In genomic region chr5:14581891-14582796, GRCh38 we compare ENCODE assay signal across 8 cellular contexts. TPM values are rescaled to one million over a fixed set of nuclear protein-coding genes. Genes with fewer than 3 reads are reported as not detected.
DNase-seq lines count a peak whose midpoint lies in the region; ATAC-seq and TF ChIP-seq lines count a peak whose summit lies in the region.

No MANE protein-coding gene starts in this region.

- H3K27ac Mint-ChIP-seq in endothelial cell (ENCODE audit: unreplicated experiment), result no peak overlapping the region
- H3K27ac Mint-ChIP-seq in natural killer cell treated with Interleukin-12 subunit alpha and Interleukin-12 subunit beta and Interleukin-15 and Interleukin-18, amount 100 ng/mL, for 72 hours, result peak overlapping the region; percentile 31 to 45
- H3K27ac Mint-ChIP-seq in stimulated activated naive CD8-positive, alpha-beta T cell treated with anti-CD3 and anti-CD28 coated beads, Interleukin-15, Interleukin-2, amounts not matched to agents 100 ng/mL and 50 ng/mL, for 24 hours, result peak overlapping the region; percentile 70

- peaks cover 6% of the 10 kb centered on the region for H3K36me3 Mint-ChIP-seq in endothelial cell (ENCODE audit: low read depth, unreplicated experiment)
- no peaks in the 10 kb centered on the region for H3K36me3 Mint-ChIP-seq in natural killer cell treated with Interleukin-12 subunit alpha and Interleukin-12 subunit beta and Interleukin-15 and Interleukin-18, amount 100 ng/mL, for 72 hours
- no peaks in the 10 kb centered on the region for H3K36me3 Mint-ChIP-seq in stimulated activated naive CD8-positive, alpha-beta T cell treated with anti-CD3 and anti-CD28 coated beads, Interleukin-15, Interleukin-2, amounts not matched to agents 100 ng/mL and 50 ng/mL, for 24 hours (ENCODE audit: low read depth)

- peaks cover 5% of the 10 kb centered on the region for H3K4me1 Mint-ChIP-seq in endothelial cell (ENCODE audit: unreplicated experiment)
- H3K4me1 Mint-ChIP-seq in natural killer cell treated with Interleukin-12 subunit alpha and Interleukin-12 subunit beta and Interleukin-15 and Interleukin-18, amount 100 ng/mL, for 72 hours (ENCODE audit: low read depth in 2 of 2), result peaks cover 20 to 21% of the 10 kb centered on the region in 2 donors
- peaks cover 54% of the 10 kb centered on the region for H3K4me1 Mint-ChIP-seq in stimulated activated naive CD8-positive, alpha-beta T cell treated with anti-CD3 and anti-CD28 coated beads, Interleukin-15, Interleukin-2, amounts not matched to agents 100 ng/mL and 50 ng/mL, for 24 hours (ENCODE audit: low read depth)

- TF ChIP-seq CTCF in endothelial cell (IDR thresholded peaks at IDR 0.05; ENCODE audit: unreplicated experiment), result no peak

- no peaks in the 10 kb centered on the region for H3K9me3 Mint-ChIP-seq in endothelial cell (ENCODE audit: unreplicated experiment)
- H3K9me3 Mint-ChIP-seq in natural killer cell treated with Interleukin-12 subunit alpha and Interleukin-12 subunit beta and Interleukin-15 and Interleukin-18, amount 100 ng/mL, for 72 hours, result no peaks in the 10 kb centered on the region
- no peaks in the 10 kb centered on the region for H3K9me3 Mint-ChIP-seq in stimulated activated naive CD8-positive, alpha-beta T cell treated with anti-CD3 and anti-CD28 coated beads, Interleukin-15, Interleukin-2, amounts not matched to agents 100 ng/mL and 50 ng/mL, for 24 hours

- peak; percentile 78 for DNase-seq in NK-92 treated with Interleukin-12 subunit alpha and Interleukin-12 subunit beta, amount 100 ng/mL, for 24 hours (lab: John Stamatoyannopoulos, UW)
- no peak for DNase-seq in NK-92 (lab: John Stamatoyannopoulos, UW; ENCODE audit: unreplicated experiment)
- peak; percentile 64 for DNase-seq in NCI-H510A treated with DMSO at 0.1 percent for 48 hours (lab: John Stamatoyannopoulos, UW)
- peak; percentile 66 to 73 for DNase-seq in activated CD8-positive, alpha-beta memory T cell treated with anti-CD3 and anti-CD28 coated beads for 1 hour (ENCODE audit: extremely low read depth in 1 of 2, low read depth in 1 of 2)
- DNase-seq in endothelial cell (ENCODE audit: low spot score), result peak; percentile 65
- peak; percentile 88 for DNase-seq in natural killer cell treated with Interleukin-12 subunit alpha and Interleukin-12 subunit beta and Interleukin-15 and Interleukin-18, amount 100 ng/mL, for 72 hours (ENCODE audit: low spot score)

- ATAC-seq in HG03045 (IDR thresholded peaks at IDR 0.05; ENCODE audit: unreplicated experiment), result peak; percentile 60
- peak; percentile 89 to 90 for ATAC-seq in natural killer cell treated with Interleukin-12 subunit alpha and Interleukin-12 subunit beta and Interleukin-15 and Interleukin-18, amount 100 ng/mL, for 72 hours

- H3K4me3 Mint-ChIP-seq in endothelial cell (ENCODE audit: unreplicated experiment), result peak overlapping the region; percentile 71
- peak overlapping the region; percentile 69 for H3K4me3 Mint-ChIP-seq in natural killer cell treated with Interleukin-12 subunit alpha and Interleukin-12 subunit beta and Interleukin-15 and Interleukin-18, amount 100 ng/mL, for 72 hours
- peak overlapping the region; percentile 80 for H3K4me3 Mint-ChIP-seq in stimulated activated naive CD8-positive, alpha-beta T cell treated with anti-CD3 and anti-CD28 coated beads, Interleukin-15, Interleukin-2, amounts not matched to agents 100 ng/mL and 50 ng/mL, for 24 hours

- H3K27me3 Mint-ChIP-seq in endothelial cell (ENCODE audit: unreplicated experiment), result peaks cover 4% of the 10 kb centered on the region
- H3K27me3 Mint-ChIP-seq in natural killer cell treated with Interleukin-12 subunit alpha and Interleukin-12 subunit beta and Interleukin-15 and Interleukin-18, amount 100 ng/mL, for 72 hours, result peaks cover 5 to 8% of the 10 kb centered on the region in 2 donors
- peaks cover 20% of the 10 kb centered on the region for H3K27me3 Mint-ChIP-seq in stimulated activated naive CD8-positive, alpha-beta T cell treated with anti-CD3 and anti-CD28 coated beads, Interleukin-15, Interleukin-2, amounts not matched to agents 100 ng/mL and 50 ng/mL, for 24 hours

RNA-seq across cellular contexts. Expression of gene OTULINL, which starts 0.6 kb away (rescaled TPM):
- 5.8 TPM for total RNA-seq in endothelial cell (ENCODE audit: unreplicated experiment)
- 10 to 100 TPM; 10.7 to 14.6 TPM for total RNA-seq in natural killer cell treated with Interleukin-12 subunit alpha and Interleukin-12 subunit beta and Interleukin-15 and Interleukin-18, amount 100 ng/mL, for 72 hours
